Comparison of ENCODE assay signal across 1 cellular context in the genomic region with DNA sequence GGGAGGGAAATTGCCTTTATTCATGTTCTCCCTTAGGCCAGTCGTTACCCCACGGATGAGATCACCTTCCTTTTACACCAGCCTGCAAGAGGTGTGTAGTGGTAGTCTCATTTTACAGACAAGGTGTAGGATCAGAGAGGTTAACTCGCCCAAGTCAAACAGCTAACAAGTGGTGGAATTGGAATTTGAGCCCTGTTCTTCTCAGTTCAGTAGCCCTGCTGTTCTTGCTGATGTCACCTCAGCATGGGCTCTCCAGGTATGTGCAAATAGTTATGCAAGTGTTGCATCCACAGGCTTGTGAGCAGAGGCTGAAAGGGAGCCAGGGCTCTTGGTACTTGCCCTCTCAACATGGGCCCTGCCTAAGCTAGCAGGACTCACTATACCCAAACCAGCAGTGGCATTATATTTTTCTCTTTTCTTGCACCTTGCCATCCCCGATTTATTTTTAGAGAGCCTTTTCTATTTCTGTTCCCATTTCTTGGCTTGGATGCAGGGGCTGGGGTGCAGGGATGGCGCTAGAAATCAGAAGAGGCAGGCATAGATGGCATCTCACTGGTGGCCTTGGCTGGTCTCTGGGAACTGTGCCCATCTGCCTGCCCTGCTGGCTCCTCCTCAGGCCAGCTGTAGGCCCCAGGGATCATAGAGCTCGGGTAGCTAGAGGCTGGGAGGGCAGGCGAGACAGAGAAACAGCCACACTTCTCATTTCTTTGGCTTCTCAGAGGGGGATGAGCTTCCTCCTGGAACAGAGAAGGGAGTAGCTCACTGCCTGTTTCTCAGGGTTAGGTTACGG.
TF ChIP-seq lines count a peak whose summit lies in the region.

No MANE protein-coding gene starts in this region.

TF ChIP-seq in HepG2, 621 proteins besides CTCF, POLR2A, EP300 and RAD21 (continued from another document and continues in another):
- TF ChIP-seq LBX2 (CRISPR knock-in tag; IDR thresholded peaks at IDR 0.05; ENCODE audit: borderline replicate concordance) (no peak), ZNF607 (CRISPR knock-in tag; IDR thresholded peaks at IDR 0.05; ENCODE audit: borderline replicate concordance) (no peak), GABPA (IDR thresholded peaks at IDR 0.05; ENCODE audit: low read depth, low read length) (no peak), GABPA (CRISPR knock-in tag; IDR thresholded peaks at IDR 0.05; ENCODE audit: low read depth) (0 out of 2 replicates have a peak, but pooled peaks have one; percentile 1), ZFAT (CRISPR knock-in tag; conservative IDR thresholded peaks at IDR 0.05) (no peak), ZSCAN22 (CRISPR knock-in tag; IDR thresholded peaks at IDR 0.05) (no peak), ZNF782 (CRISPR knock-in tag; IDR thresholded peaks at IDR 0.05; ENCODE audit: borderline replicate concordance) (no peak; the same call in 1 of the 2 replicates), CENPBD1 (CRISPR knock-in tag; IDR thresholded peaks at IDR 0.05; ENCODE audit: borderline replicate concordance, low read depth) (no peak), TFDP1 (CRISPR knock-in tag; IDR thresholded peaks at IDR 0.05; ENCODE audit: borderline replicate concordance) (no peak), MIER2 (CRISPR knock-in tag; IDR thresholded peaks at IDR 0.05) (peak; percentile 63), ZNF296 (CRISPR knock-in tag; conservative IDR thresholded peaks at IDR 0.05) (no peak), ZNF24 (IDR thresholded peaks at IDR 0.05) (peak; percentile 49; the same call in 1 of the 2 replicates), ZNF816 (CRISPR knock-in tag; IDR thresholded peaks at IDR 0.05; ENCODE audit: borderline replicate concordance) (no peak), SOX6 (IDR thresholded peaks at IDR 0.05) (no peak), SOX6 (CRISPR knock-in tag; IDR thresholded peaks at IDR 0.05) (peak; percentile 88), ZNF7 (CRISPR knock-in tag; IDR thresholded peaks at IDR 0.05) (peak; percentile 15; the same call in 1 of the 2 replicates), MAX (IDR thresholded peaks at IDR 0.05) (peak; percentile 69), ZNF143 (CRISPR knock-in tag; IDR thresholded peaks at IDR 0.05) (no peak), AKAP8 (CRISPR knock-in tag; IDR thresholded peaks at IDR 0.05) (no peak; the same call in 1 of the 2 replicates), ZNF674 (CRISPR knock-in tag; IDR thresholded peaks at IDR 0.05; ENCODE audit: low read depth) (no peak), WIZ (CRISPR knock-in tag; IDR thresholded peaks at IDR 0.05) (no peak), ZNF367 (CRISPR knock-in tag; IDR thresholded peaks at IDR 0.05; ENCODE audit: borderline replicate concordance) (no peak), ZNF484 (CRISPR knock-in tag; IDR thresholded peaks at IDR 0.05; ENCODE audit: borderline replicate concordance, low read depth) (no peak), ZNF446 (CRISPR knock-in tag; IDR thresholded peaks at IDR 0.05) (no peak), CENPT (CRISPR knock-in tag; IDR thresholded peaks at IDR 0.05; ENCODE audit: low read depth) (no peak), ZIK1 (CRISPR knock-in tag; IDR thresholded peaks at IDR 0.05; ENCODE audit: borderline replicate concordance, low read depth) (0 out of 2 replicates have a peak, but pooled peaks have one; percentile 30), ZBTB33 (CRISPR knock-in tag; IDR thresholded peaks at IDR 0.05) (peak; percentile 64; the same call in 1 of the 2 replicates), ZNF616 (CRISPR knock-in tag; IDR thresholded peaks at IDR 0.05; ENCODE audit: low read depth) (no peak), PHF8 (CRISPR knock-in tag; IDR thresholded peaks at IDR 0.05) (peak; percentile 47; the same call in 1 of the 2 replicates), KAT7 (CRISPR knock-in tag; IDR thresholded peaks at IDR 0.05; ENCODE audit: borderline replicate concordance) (no peak), ZC3H13 (CRISPR knock-in tag; IDR thresholded peaks at IDR 0.05) (no peak), CBX2 (IDR thresholded peaks at IDR 0.05; ENCODE audit: low read depth, low read length) (no peak), CBX2 (CRISPR knock-in tag; IDR thresholded peaks at IDR 0.05; ENCODE audit: low read depth) (no peak), NFRKB (IDR thresholded peaks at IDR 0.05) (no peak), ZBED4 (CRISPR knock-in tag; IDR thresholded peaks at IDR 0.05; ENCODE audit: borderline replicate concordance) (no peak; the same call in 1 of the 2 replicates), PRPF4 (IDR thresholded peaks at IDR 0.05; ENCODE audit: low read depth, low read length, poor library complexity, severe bottlenecking) (no peak), ZBTB8A (CRISPR knock-in tag; IDR thresholded peaks at IDR 0.05; ENCODE audit: borderline replicate concordance, low read depth) (peak; percentile 76; the same call in 1 of the 2 replicates), ZC3H4 (CRISPR knock-in tag; IDR thresholded peaks at IDR 0.05; ENCODE audit: borderline replicate concordance) (no peak), NFIC (IDR thresholded peaks at IDR 0.05; ENCODE audit: low read length) (no peak), ZNF234 (CRISPR knock-in tag; conservative IDR thresholded peaks at IDR 0.05) (no peak), SP2 (CRISPR knock-in tag; IDR thresholded peaks at IDR 0.05) (no peak), SRF (IDR thresholded peaks at IDR 0.05; ENCODE audit: low read depth, low read length) (peak; percentile 30; the same call in 1 of the 2 replicates), ZFYVE20 (CRISPR knock-in tag; IDR thresholded peaks at IDR 0.05; ENCODE audit: borderline replicate concordance, low read depth) (no peak)
- TF ChIP-seq, protein P1, sequence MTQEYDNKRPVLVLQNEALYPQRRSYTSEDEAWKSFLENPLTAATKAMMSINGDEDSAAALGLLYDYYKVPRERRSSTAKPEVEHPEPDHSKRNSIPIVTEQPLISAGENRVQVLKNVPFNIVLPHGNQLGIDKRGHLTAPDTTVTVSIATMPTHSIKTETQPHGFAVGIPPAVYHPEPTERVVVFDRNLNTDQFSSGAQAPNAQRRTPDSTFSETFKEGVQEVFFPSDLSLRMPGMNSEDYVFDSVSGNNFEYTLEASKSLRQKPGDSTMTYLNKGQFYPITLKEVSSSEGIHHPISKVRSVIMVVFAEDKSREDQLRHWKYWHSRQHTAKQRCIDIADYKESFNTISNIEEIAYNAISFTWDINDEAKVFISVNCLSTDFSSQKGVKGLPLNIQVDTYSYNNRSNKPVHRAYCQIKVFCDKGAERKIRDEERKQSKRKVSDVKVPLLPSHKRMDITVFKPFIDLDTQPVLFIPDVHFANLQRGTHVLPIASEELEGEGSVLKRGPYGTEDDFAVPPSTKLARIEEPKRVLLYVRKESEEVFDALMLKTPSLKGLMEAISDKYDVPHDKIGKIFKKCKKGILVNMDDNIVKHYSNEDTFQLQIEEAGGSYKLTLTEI (CRISPR knock-in tag; conservative IDR thresholded peaks at IDR 0.05) = no peak
- TF ChIP-seq, protein P2, sequence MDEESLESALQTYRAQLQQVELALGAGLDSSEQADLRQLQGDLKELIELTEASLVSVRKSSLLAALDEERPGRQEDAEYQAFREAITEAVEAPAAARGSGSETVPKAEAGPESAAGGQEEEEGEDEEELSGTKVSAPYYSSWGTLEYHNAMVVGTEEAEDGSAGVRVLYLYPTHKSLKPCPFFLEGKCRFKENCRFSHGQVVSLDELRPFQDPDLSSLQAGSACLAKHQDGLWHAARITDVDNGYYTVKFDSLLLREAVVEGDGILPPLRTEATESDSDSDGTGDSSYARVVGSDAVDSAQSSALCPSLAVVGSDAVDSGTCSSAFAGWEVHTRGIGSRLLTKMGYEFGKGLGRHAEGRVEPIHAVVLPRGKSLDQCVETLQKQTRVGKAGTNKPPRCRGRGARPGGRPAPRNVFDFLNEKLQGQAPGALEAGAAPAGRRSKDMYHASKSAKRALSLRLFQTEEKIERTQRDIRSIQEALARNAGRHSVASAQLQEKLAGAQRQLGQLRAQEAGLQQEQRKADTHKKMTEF (CRISPR knock-in tag; IDR thresholded peaks at IDR 0.05) = peak; percentile 83
- TF ChIP-seq, protein P3, sequence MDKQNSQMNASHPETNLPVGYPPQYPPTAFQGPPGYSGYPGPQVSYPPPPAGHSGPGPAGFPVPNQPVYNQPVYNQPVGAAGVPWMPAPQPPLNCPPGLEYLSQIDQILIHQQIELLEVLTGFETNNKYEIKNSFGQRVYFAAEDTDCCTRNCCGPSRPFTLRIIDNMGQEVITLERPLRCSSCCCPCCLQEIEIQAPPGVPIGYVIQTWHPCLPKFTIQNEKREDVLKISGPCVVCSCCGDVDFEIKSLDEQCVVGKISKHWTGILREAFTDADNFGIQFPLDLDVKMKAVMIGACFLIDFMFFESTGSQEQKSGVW (CRISPR knock-in tag; IDR thresholded peaks at IDR 0.05; ENCODE audit: borderline replicate concordance) = no peak
- TF ChIP-seq, protein P4, sequence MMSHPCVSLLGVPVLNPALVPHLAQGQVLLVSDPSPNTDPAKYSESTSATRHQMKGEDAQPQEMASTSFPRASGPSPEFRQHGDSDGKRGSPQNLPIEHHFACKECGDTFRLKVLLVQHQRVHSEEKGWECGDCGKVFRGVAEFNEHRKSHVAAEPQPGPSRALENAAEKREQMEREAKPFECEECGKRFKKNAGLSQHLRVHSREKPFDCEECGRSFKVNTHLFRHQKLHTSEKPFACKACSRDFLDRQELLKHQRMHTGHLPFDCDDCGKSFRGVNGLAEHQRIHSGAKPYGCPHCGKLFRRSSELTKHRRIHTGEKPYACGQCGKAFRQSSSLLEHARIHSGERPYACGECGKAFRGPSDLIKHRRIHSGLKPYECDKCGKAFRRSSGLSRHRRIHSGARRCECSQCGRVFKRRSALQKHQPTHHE (CRISPR knock-in tag; IDR thresholded peaks at IDR 0.05; ENCODE audit: borderline replicate concordance) = no peak
- TF ChIP-seq, protein P5, sequence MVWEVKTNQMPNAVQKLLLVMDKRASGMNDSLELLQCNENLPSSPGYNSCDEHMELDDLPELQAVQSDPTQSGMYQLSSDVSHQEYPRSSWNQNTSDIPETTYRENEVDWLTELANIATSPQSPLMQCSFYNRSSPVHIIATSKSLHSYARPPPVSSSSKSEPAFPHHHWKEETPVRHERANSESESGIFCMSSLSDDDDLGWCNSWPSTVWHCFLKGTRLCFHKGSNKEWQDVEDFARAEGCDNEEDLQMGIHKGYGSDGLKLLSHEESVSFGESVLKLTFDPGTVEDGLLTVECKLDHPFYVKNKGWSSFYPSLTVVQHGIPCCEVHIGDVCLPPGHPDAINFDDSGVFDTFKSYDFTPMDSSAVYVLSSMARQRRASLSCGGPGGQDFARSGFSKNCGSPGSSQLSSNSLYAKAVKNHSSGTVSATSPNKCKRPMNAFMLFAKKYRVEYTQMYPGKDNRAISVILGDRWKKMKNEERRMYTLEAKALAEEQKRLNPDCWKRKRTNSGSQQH (CRISPR knock-in tag; IDR thresholded peaks at IDR 0.05; ENCODE audit: low read depth) = no peak
